Comparison of ENCODE assay signal across 9 cellular contexts in the genomic region with DNA sequence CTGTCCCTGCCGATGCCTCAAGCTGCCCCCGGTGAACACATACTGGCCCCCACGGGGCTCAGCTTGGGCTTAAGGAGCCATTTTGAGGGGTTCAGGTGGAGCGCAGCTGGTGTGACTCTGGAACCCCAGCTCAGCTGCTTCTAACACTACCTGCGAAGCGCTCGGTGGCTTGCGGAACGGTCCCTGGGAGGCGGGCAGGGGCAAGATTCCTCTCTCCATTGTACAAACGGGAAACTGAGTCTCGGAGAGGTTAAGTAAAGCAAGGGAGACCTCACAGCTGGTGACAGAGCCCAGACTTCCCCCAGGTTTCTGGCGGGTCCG. TPM values are rescaled to one million over a fixed set of nuclear protein-coding genes. Genes with fewer than 3 reads are reported as not detected.
DNase-seq lines count a peak whose midpoint lies in the region; ATAC-seq and TF ChIP-seq lines count a peak whose summit lies in the region.
"Had no signal": no experiment of that assay in that cellular context is flagged by ENCODE, and none has a peak within 500 bp of the region (broad histone marks: within the 10 kb centered on the region; RNA-seq: fewer than 3 reads in every experiment).

No MANE protein-coding gene starts in this region.

- no peak for TF ChIP-seq CTCF in DND-41 (IDR thresholded peaks at IDR 0.05; ENCODE audit: borderline replicate concordance, extremely low read depth, low read length, poor library complexity, severe bottlenecking)
- no peak for TF ChIP-seq CTCF in OCI-LY1 (IDR thresholded peaks at IDR 0.05; ENCODE audit: low read length)
- no peak for TF ChIP-seq CTCF in esophagus muscularis mucosa (IDR thresholded peaks at IDR 0.05)
- TF ChIP-seq CTCF in progenitor cell of endocrine pancreas (IDR thresholded peaks at IDR 0.05; ENCODE audit: unreplicated experiment), result no peak
- TF ChIP-seq CTCF in GM13976 (IDR thresholded peaks at IDR 0.05; ENCODE audit: borderline replicate concordance, control extremely low read depth, extremely low read depth, insufficient read depth, missing control alignments), result no peak

- no peak overlapping the region for H3K4me3 Mint-ChIP-seq in progenitor cell of endocrine pancreas (ENCODE audit: low read depth)

- DNase-seq in DND-41 (no peak), esophagus muscularis mucosa (ENCODE audit: extremely low spot score) (no peak), progenitor cell of endocrine pancreas (ENCODE audit: low spot score, unreplicated experiment) (no peak), GM13976 (ENCODE audit: low spot score) (no peak)
- no peak for DNase-seq in stimulated activated CD4-positive, alpha-beta T cell treated with anti-CD3 and anti-CD28 coated beads, Interleukin-15, amount 100 ng/mL, for 24 hours

- H3K79me2 ChIP-seq in DND-41 (ENCODE audit: insufficient read depth, low read length), result no peaks in the 10 kb centered on the region
- no peaks in the 10 kb centered on the region for H3K79me2 ChIP-seq in OCI-LY1 (ENCODE audit: insufficient read depth, low read length)

- H3K4me3 ChIP-seq in DND-41 (ENCODE audit: low read depth in 1 of 2, low read length in 2 of 2) (peak overlapping the region in 1 of 2 experiments; percentile 56; a peak in 2 of 4 replicates), OCI-LY1 (ENCODE audit: low read depth, low read length, poor library complexity, severe bottlenecking) (peak overlapping the region; percentile 65), esophagus muscularis mucosa (peak overlapping the region; percentile 55 to 66 (median 60))

- no peaks in the 10 kb centered on the region for H3K9me2 ChIP-seq in OCI-LY1 (ENCODE audit: low read depth, low read length)

- peak overlapping the region; percentile 64 for H3K27ac Mint-ChIP-seq in progenitor cell of endocrine pancreas

- H3K36me3 ChIP-seq in DND-41 (ENCODE audit: insufficient read depth, low read length), result peaks cover 11% of the 10 kb centered on the region
- no peaks in the 10 kb centered on the region for H3K36me3 ChIP-seq in OCI-LY1 (ENCODE audit: insufficient read depth, low read length)
- peaks cover 0 to 87% (median 30%) of the 10 kb centered on the region in 4 donors for H3K36me3 ChIP-seq in esophagus muscularis mucosa

- H3K4me2 ChIP-seq in DND-41 (ENCODE audit: insufficient read depth, low read length) (peak overlapping the region; percentile 77), OCI-LY1 (ENCODE audit: low read length) (peak overlapping the region; percentile 83)

- no peak for ATAC-seq in DND-41 (ENCODE audit: insufficient read depth, low read depth)
- no peak for ATAC-seq in GM21717 (IDR thresholded peaks at IDR 0.05; ENCODE audit: unreplicated experiment)
- ATAC-seq in GM18909 (IDR thresholded peaks at IDR 0.05; ENCODE audit: poor library complexity, unreplicated experiment), result no peak

- no peaks in the 10 kb centered on the region for H3K27me3 ChIP-seq in DND-41 (ENCODE audit: insufficient read depth, low read length, poor library complexity)
- H3K27me3 ChIP-seq in OCI-LY1 (ENCODE audit: insufficient read depth, low read length), result no peaks in the 10 kb centered on the region
- no peaks in the 10 kb centered on the region for H3K27me3 ChIP-seq in esophagus muscularis mucosa

- H3K4me1 ChIP-seq in DND-41 (ENCODE audit: insufficient read depth, low read length) (peaks cover 29% of the 10 kb centered on the region), OCI-LY1 (ENCODE audit: insufficient read depth, low read length, severe bottlenecking) (peaks cover 25% of the 10 kb centered on the region), esophagus muscularis mucosa (peaks cover 15 to 44% (median 37%) of the 10 kb centered on the region in 4 donors)

- TF ChIP-seq POLR2A in esophagus muscularis mucosa (IDR thresholded peaks at IDR 0.05; ENCODE audit: low read depth), result no peak

- H2AFZ ChIP-seq in DND-41 (ENCODE audit: low read depth, low read length) (peak overlapping the region; percentile 91), OCI-LY1 (ENCODE audit: low read length) (peak overlapping the region; percentile 61; the same call in 1 of the 2 replicates)

- intact Hi-C loops in esophagus muscularis mucosa (cut with DNase I), result no loop called here

- WGBS in esophagus muscularis mucosa, result 70% methylated on average over 5 of the region's 14 CpGs

- in situ Hi-C loops in GM13976 (cut with MboI; ENCODE audit: low sequenced_read_pairs, unreplicated experiment), result no loop called here

- H3F3A ChIP-seq in OCI-LY1 (ENCODE audit: insufficient read depth, low read length), result no peaks in the 10 kb centered on the region

- no peak overlapping the region; the same call in 1 of the 2 replicates for H3K27ac ChIP-seq in DND-41 (ENCODE audit: low read length)
- H3K27ac ChIP-seq in OCI-LY1 (ENCODE audit: low read depth, low read length, poor library complexity, severe bottlenecking), result no peak overlapping the region
- H3K27ac ChIP-seq in esophagus muscularis mucosa (replicated peaks in 1 of 4), result peak overlapping the region in 2 of 4 donors; percentile 68 to 74
- H3K27ac ChIP-seq: VCaP had no signal

- peaks cover 9% of the 10 kb centered on the region for H3K27me3 Mint-ChIP-seq in progenitor cell of endocrine pancreas

- H3K9ac ChIP-seq in DND-41 (ENCODE audit: low read depth, low read length) (peak overlapping the region; percentile 78), OCI-LY1 (ENCODE audit: low read length) (peak overlapping the region; percentile 67)

- H3K9me3 ChIP-seq in DND-41 (ENCODE audit: insufficient read depth, low read length, severe bottlenecking) (no peaks in the 10 kb centered on the region), OCI-LY1 (ENCODE audit: low read length) (no peaks in the 10 kb centered on the region), esophagus muscularis mucosa (no peaks in the 10 kb centered on the region)

- no peak for TF ChIP-seq EP300 in esophagus muscularis mucosa (IDR thresholded peaks at IDR 0.05)

- H3K36me3 Mint-ChIP-seq in progenitor cell of endocrine pancreas (ENCODE audit: insufficient read depth), result no peaks in the 10 kb centered on the region

- no peaks in the 10 kb centered on the region for H3K9me3 Mint-ChIP-seq in progenitor cell of endocrine pancreas (ENCODE audit: low read depth)

- peaks cover 3% of the 10 kb centered on the region for H3K4me1 Mint-ChIP-seq in progenitor cell of endocrine pancreas (ENCODE audit: low read depth)

- no peaks in the 10 kb centered on the region for H4K20me1 ChIP-seq in DND-41 (ENCODE audit: insufficient read depth, low read length)
- H4K20me1 ChIP-seq in OCI-LY1 (ENCODE audit: insufficient read depth, low read length), result no peaks in the 10 kb centered on the region

RNA-seq across cellular contexts. Expression of gene GALK1, which starts 11.8 kb away (rescaled TPM):
- total RNA-seq in esophagus muscularis mucosa (10 to 100 TPM; 16.9 to 34.1 (median 24.4) TPM), progenitor cell of endocrine pancreas (11.2 and 12.7 TPM in 2 replicates)

RNA-seq across cellular contexts. Expression of gene UNK, which starts 31.5 kb away (rescaled TPM):
- total RNA-seq in esophagus muscularis mucosa (10 to 100 TPM; 18.0 to 23.7 (median 20.0) TPM), progenitor cell of endocrine pancreas (70.0 and 72.8 TPM in 2 replicates)

RNA-seq across cellular contexts. Expression of gene ITGB4, which starts 31.9 kb away (rescaled TPM):
- total RNA-seq in esophagus muscularis mucosa (10 to 100 TPM; 36.5 to 57.4 (median 46.6) TPM), progenitor cell of endocrine pancreas (9.7 and 14.8 TPM in 2 replicates)
